In the genomic region with DNA sequence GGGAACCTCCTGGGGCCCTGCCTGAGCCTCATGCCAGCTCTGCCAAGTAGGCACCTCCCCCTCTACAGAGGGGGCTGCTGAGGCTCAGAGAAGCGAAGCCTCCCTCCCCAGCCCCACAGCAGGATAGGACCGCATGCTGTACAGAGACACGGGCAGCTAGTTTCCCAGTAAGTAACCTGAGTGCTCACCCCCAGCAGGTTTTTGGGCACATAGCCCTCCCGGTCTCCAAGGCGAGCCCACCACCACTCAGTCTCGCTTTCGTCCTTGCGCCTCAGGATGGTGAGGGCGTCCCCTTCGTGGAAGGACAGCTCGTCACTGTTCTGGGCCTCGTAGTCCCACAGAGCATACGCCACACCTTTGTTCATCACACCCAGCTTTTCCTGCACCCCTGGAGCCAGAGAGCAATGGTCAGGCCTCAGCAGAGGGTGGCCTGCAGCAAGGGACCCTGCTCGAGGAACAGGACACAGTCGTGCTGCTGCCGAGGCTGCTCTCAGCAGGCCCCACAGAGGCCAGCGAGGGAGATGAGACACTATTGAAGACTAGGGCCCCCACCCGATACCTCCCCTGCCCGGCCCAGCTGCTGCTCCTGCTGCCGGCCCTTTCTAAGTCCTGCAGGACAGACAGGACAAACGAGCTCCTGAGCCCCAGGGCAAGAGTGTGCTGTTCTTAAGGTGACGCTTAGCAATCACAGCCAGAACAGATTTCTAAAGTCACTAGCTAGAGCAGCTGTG, we compare ENCODE assay signal across 14 cellular contexts. TPM values are rescaled to one million over a fixed set of nuclear protein-coding genes. Genes with fewer than 3 reads are reported as not detected.
A peak's percentile ranks its signal among the peaks of the same experiment; 100 is the strongest.
DNase-seq lines count a peak whose midpoint lies in the region; ATAC-seq and TF ChIP-seq lines count a peak whose summit lies in the region.
"Had no signal": no experiment of that assay in that cellular context is flagged by ENCODE, and none has a peak within 500 bp of the region (broad histone marks: within the 10 kb centered on the region; RNA-seq: fewer than 3 reads in every experiment).

No MANE protein-coding gene starts in this region.

- ATAC-seq in Right ventricle myocardium superior (ENCODE audit: poor library complexity) (no peak), esophagus mucosa (peak; percentile 76), aorta (ENCODE audit: low FRiP score) (no peak), HG03469 (IDR thresholded peaks at IDR 0.05; ENCODE audit: unreplicated experiment) (no peak)
- ATAC-seq in activated T-cell treated with anti-CD3 and anti-CD28 coated beads, Interleukin-2, amount 50 U/mL, for 4 hours, result no peak
- ATAC-seq: activated CD8-positive, alpha-beta T cell treated with anti-CD3 and anti-CD28 coated beads, Interleukin-2, amount 10 ng/mL, durations not matched to agents 7 days and 5 days had no signal

- H3K4me3 ChIP-seq in left ventricle myocardium inferior (no peak overlapping the region), sigmoid colon (no peak overlapping the region), aorta (ENCODE audit: low read length in 2 of 2) (no peak overlapping the region)
- H3K4me3 ChIP-seq in CD4-positive, alpha-beta memory T cell (ENCODE audit: low read length in 2 of 2), result no peak overlapping the region
- H3K4me3 ChIP-seq: lung, MG63 had no signal

- no peak overlapping the region for H3K4me3 Mint-ChIP-seq in activated T-cell treated with anti-CD3 and anti-CD28 coated beads, Interleukin-2, amount 50 U/mL, for 4 hours
- H3K4me3 Mint-ChIP-seq in CD4-positive, alpha-beta memory T cell, result no peak overlapping the region
- H3K4me3 Mint-ChIP-seq: activated CD8-positive, alpha-beta T cell treated with anti-CD3 and anti-CD28 coated beads, Interleukin-2, amount 10 ng/mL, durations not matched to agents 7 days and 5 days; nephron had no signal

- TF ChIP-seq EP300 in sigmoid colon (IDR thresholded peaks at IDR 0.05), result no peak

- intact Hi-C loops in left ventricle myocardium inferior (cut with micrococcal nuclease) (no loop called here), Right ventricle myocardium superior (cut with DNase I) (no loop called here), sigmoid colon (cut with DNase I) (no loop called here), aorta (cut with DNase I) (no loop called here)
- intact Hi-C loops in CD4-positive, alpha-beta memory T cell (cut with micrococcal nuclease), result no loop called here

- TF ChIP-seq CTCF in left ventricle myocardium inferior (IDR thresholded peaks at IDR 0.05; ENCODE audit: borderline replicate concordance), result no peak
- no peak for TF ChIP-seq CTCF in sigmoid colon (IDR thresholded peaks at IDR 0.05)

- no peaks in the 10 kb centered on the region for H3K4me1 Mint-ChIP-seq in activated T-cell treated with anti-CD3 and anti-CD28 coated beads, Interleukin-2, amount 50 U/mL, for 4 hours (ENCODE audit: low read depth)
- no peaks in the 10 kb centered on the region for H3K4me1 Mint-ChIP-seq in CD4-positive, alpha-beta memory T cell
- H3K4me1 Mint-ChIP-seq: nephron had no signal

- DNase-seq in left ventricle myocardium inferior (no peak), Right ventricle myocardium superior (no peak), sigmoid colon (peak; percentile 59), aorta (peak in 1 of 2 donors; percentile 62)
- no peak for DNase-seq in activated T-cell treated with anti-CD3 and anti-CD28 coated beads, Interleukin-2, amount 50 U/mL, for 4 hours
- DNase-seq in CD4-positive, alpha-beta memory T cell, result no peak
- DNase-seq: activated CD8-positive, alpha-beta T cell treated with anti-CD3 and anti-CD28 coated beads, Interleukin-2, amount 10 ng/mL, durations not matched to agents 7 days and 5 days; MG63; NCI-H1694 treated with DMSO at 0.1 percent for 48 hours; NCI-H524 had no signal

- POLR2A ChIA-PET in CD4-positive, alpha-beta memory T cell (lab: Charles Lee; ENCODE audit: partially characterized antibody), result interaction anchor here (2.0 kb wide), 1 partner anchor 21 kb away, joined by 5 read pairs; a partner anchor contains a TSS

- H3K27me3 ChIP-seq in left ventricle myocardium inferior (ENCODE audit: low read depth) (no peaks in the 10 kb centered on the region), sigmoid colon (no peaks in the 10 kb centered on the region), aorta (ENCODE audit: control insufficient read depth in 1 of 2, insufficient read depth in 2 of 2, low read length in 1 of 2) (no peaks in the 10 kb centered on the region)
- H3K27me3 ChIP-seq in CD4-positive, alpha-beta memory T cell (ENCODE audit: insufficient read depth, low read length), result no peaks in the 10 kb centered on the region
- H3K27me3 ChIP-seq: MG63 had no signal

- H3K27ac ChIP-seq in left ventricle myocardium inferior (replicated peaks), result peak overlapping the region; percentile 42
- H3K27ac ChIP-seq in sigmoid colon, result peak overlapping the region; percentile 50 to 92 (median 68)
- peak overlapping the region; percentile 58 to 86 for H3K27ac ChIP-seq in aorta (ENCODE audit: low read depth in 1 of 2, low read length in 2 of 2)
- no peak overlapping the region for H3K27ac ChIP-seq in CD4-positive, alpha-beta memory T cell (ENCODE audit: low read depth, low read length)

- H3K36me3 ChIP-seq in left ventricle myocardium inferior (peaks cover 90% of the 10 kb centered on the region), sigmoid colon (peaks cover 9 to 55% (median 33%) of the 10 kb centered on the region in 4 donors), aorta (ENCODE audit: control insufficient read depth in 1 of 2, insufficient read depth in 2 of 2, low read length in 1 of 2) (peaks cover 3% of the 10 kb centered on the region in 2 donors)
- peaks cover 14% of the 10 kb centered on the region for H3K36me3 ChIP-seq in CD4-positive, alpha-beta memory T cell (ENCODE audit: insufficient read depth, low read length)
- H3K36me3 ChIP-seq: MG63 had no signal

- CTCF ChIA-PET in CD4-positive, alpha-beta memory T cell (lab: Charles Lee; ENCODE audit: partially characterized antibody), result interaction anchor here (0.9 kb wide), 1 partner anchor 174 kb away, joined by 3 read pairs; no protein-coding TSS in a partner anchor

- H3K9me3 ChIP-seq in left ventricle myocardium inferior (replicated peaks) (no peaks in the 10 kb centered on the region), sigmoid colon (no peaks in the 10 kb centered on the region), aorta (ENCODE audit: control insufficient read depth, low read length) (no peaks in the 10 kb centered on the region)
- no peaks in the 10 kb centered on the region for H3K9me3 ChIP-seq in CD4-positive, alpha-beta memory T cell (ENCODE audit: control insufficient read depth in 1 of 2, low read length in 2 of 2)
- H3K9me3 ChIP-seq: MG63 had no signal

- no peaks in the 10 kb centered on the region for H3K9me3 Mint-ChIP-seq in activated T-cell treated with anti-CD3 and anti-CD28 coated beads, Interleukin-2, amount 50 U/mL, for 4 hours
- H3K9me3 Mint-ChIP-seq in CD4-positive, alpha-beta memory T cell, result no peaks in the 10 kb centered on the region
- H3K9me3 Mint-ChIP-seq: nephron had no signal

- 89 to 91% methylated on average over 22 of the region's 22 CpGs for WGBS in sigmoid colon, 2 donors
- WGBS in aorta, 2 donors, result 68 to 71% methylated on average over 22 of the region's 22 CpGs

- H3K4me1 ChIP-seq in left ventricle myocardium inferior (peaks cover 47% of the 10 kb centered on the region), sigmoid colon (peaks cover 0 to 35% (median 18%) of the 10 kb centered on the region in 4 donors), aorta (ENCODE audit: control insufficient read depth in 1 of 2, insufficient read depth in 2 of 2, low read length in 2 of 2) (no peaks in the 10 kb centered on the region)
- H3K4me1 ChIP-seq in CD4-positive, alpha-beta memory T cell (ENCODE audit: insufficient read depth, low read length), result no peaks in the 10 kb centered on the region

- no peak overlapping the region for H3K27ac Mint-ChIP-seq in CD4-positive, alpha-beta memory T cell
- H3K27ac Mint-ChIP-seq: activated CD8-positive, alpha-beta T cell treated with anti-CD3 and anti-CD28 coated beads, Interleukin-2, amount 10 ng/mL, durations not matched to agents 7 days and 5 days had no signal

- H3K27me3 Mint-ChIP-seq in activated T-cell treated with anti-CD3 and anti-CD28 coated beads, Interleukin-2, amount 50 U/mL, for 4 hours (ENCODE audit: low read depth), result no peaks in the 10 kb centered on the region
- H3K27me3 Mint-ChIP-seq in CD4-positive, alpha-beta memory T cell, result no peaks in the 10 kb centered on the region

- no peak for TF ChIP-seq POLR2A in sigmoid colon (IDR thresholded peaks at IDR 0.05)

- H3K36me3 Mint-ChIP-seq in activated T-cell treated with anti-CD3 and anti-CD28 coated beads, Interleukin-2, amount 50 U/mL, for 4 hours (ENCODE audit: insufficient read depth), result peaks cover 10% of the 10 kb centered on the region
- peaks cover 19 to 58% of the 10 kb centered on the region in 2 donors for H3K36me3 Mint-ChIP-seq in CD4-positive, alpha-beta memory T cell

RNA-seq across cellular contexts. Expression of a gene that starts 20.4 kb away (rescaled TPM):
- total RNA-seq in left ventricle myocardium inferior (50.5 TPM), Right ventricle myocardium superior (46.2 TPM), esophagus mucosa (58.8 TPM), sigmoid colon (100 to 1,000 TPM in 1 of 4 donors, 10 to 100 TPM in 3; 84.2 to 106 (median 89.4) TPM), aorta (10 to 100 TPM; 69.0 to 74.8 TPM)
- polyA plus RNA-seq in sigmoid colon (10 to 100 TPM; 41.7 to 90.1 (median 61.7) TPM), aorta (100 to 1,000 TPM; 100 to 110 TPM)
- 10 to 100 TPM; 13.6 to 19.1 (median 13.7) TPM for total RNA-seq in activated T-cell treated with anti-CD3 and anti-CD28 coated beads, Interleukin-2, amount 50 U/mL, for 4 hours
- 10 to 100 TPM; 17.4 to 18.8 TPM for total RNA-seq in CD4-positive, alpha-beta memory T cell
- polyA plus RNA-seq in CD4-positive, alpha-beta memory T cell, result 10 to 100 TPM; 17.2 to 18.0 TPM

RNA-seq across cellular contexts. Expression of a gene that starts 20.7 kb away (rescaled TPM):
- total RNA-seq in left ventricle myocardium inferior, result 4.1 TPM
- 2.6 TPM for total RNA-seq in Right ventricle myocardium superior
- 11.3 TPM for total RNA-seq in esophagus mucosa
- 1 to 10 TPM; 1.8 to 7.5 (median 2.0) TPM for total RNA-seq in sigmoid colon
- polyA plus RNA-seq in sigmoid colon, result 10 to 100 TPM in 1 of 3 donors, 1 to 10 TPM in 2; 3.6 to 15.7 (median 5.1) TPM
- total RNA-seq in aorta, result 1 to 10 TPM; 5.2 to 5.3 TPM
- polyA plus RNA-seq in aorta, result 1 to 10 TPM; 1.0 to 8.6 TPM
- 10 to 100 TPM; 60.6 to 74.0 (median 69.5) TPM for total RNA-seq in activated T-cell treated with anti-CD3 and anti-CD28 coated beads, Interleukin-2, amount 50 U/mL, for 4 hours
- total RNA-seq in CD4-positive, alpha-beta memory T cell, result 10 to 100 TPM; 10.3 to 12.6 TPM
- polyA plus RNA-seq in CD4-positive, alpha-beta memory T cell, result 1 to 10 TPM; 2.2 to 3.2 TPM
